Comparison of ENCODE assay signal across 32 cellular contexts in the genomic region with DNA sequence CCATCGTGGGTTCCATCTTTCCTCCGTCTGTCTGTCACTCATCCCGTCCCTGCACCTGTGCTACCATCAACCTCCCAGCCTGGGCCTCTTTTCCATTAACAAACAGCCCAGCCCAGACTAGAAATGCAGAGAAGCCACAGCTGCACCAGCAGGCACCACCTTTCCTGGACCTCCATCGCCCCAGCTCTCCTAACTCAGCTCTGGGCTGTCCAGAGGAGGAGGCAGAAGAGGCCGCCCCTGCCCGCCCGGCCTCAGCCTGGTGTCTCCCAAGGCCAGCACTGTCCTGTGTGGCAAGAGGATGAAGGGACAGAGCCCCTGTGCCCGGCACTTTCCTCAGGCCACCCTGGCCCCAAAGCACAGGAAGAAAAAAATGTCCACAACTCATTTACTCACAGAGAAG.
"Had no signal": no experiment of that assay in that cellular context is flagged by ENCODE, and none has a peak within 500 bp of the region (broad histone marks: within the 10 kb centered on the region; RNA-seq: fewer than 3 reads in every experiment).

No MANE protein-coding gene starts in this region.

- H3K4me3 Mint-ChIP-seq: activated CD4-positive, alpha-beta T cell treated with anti-CD3 and anti-CD28 coated beads, Interleukin-2, amount 10 ng/mL, durations not matched to agents 24 days and 14 days; activated CD8-positive, alpha-beta T cell treated with anti-CD3 and anti-CD28 coated beads for 36 hours; activated T-cell treated with anti-CD3 and anti-CD28 coated beads, Interleukin-2, amount 50 U/mL, for 24 hours; brain; T-helper 2 cell treated with Interferon-gamma antibody and Interleukin-4, amounts not matched to agents 5 μg/mL and 100 μg/mL, for 36 hours had no signal

- H3K4me1 Mint-ChIP-seq: activated CD4-positive, alpha-beta T cell treated with anti-CD3 and anti-CD28 coated beads, Interleukin-2, amount 10 ng/mL, durations not matched to agents 24 days and 14 days had no signal

- H3K4me1 ChIP-seq: adrenal gland, SJCRH30 had no signal

- H3K9me3 ChIP-seq: adrenal gland, SJCRH30 had no signal

- H3K27ac Mint-ChIP-seq: activated CD4-positive, alpha-beta T cell treated with anti-CD3 and anti-CD28 coated beads, Interleukin-2, amount 10 ng/mL, durations not matched to agents 24 days and 14 days; activated CD8-positive, alpha-beta T cell treated with anti-CD3 and anti-CD28 coated beads for 36 hours; activated T-cell treated with anti-CD3 and anti-CD28 coated beads, Interleukin-2, amount 50 U/mL, for 24 hours; activated T-helper 2 cell treated with anti-CD3 and anti-CD28 coated beads, Interferon-gamma antibody, Interleukin-2, Interleukin-4, amounts not matched to agents 10 μg/mL and 5 μg/mL and 100 μg/mL, durations not matched to agents 14 hours and 24 hours and 36 hours had no signal

- H3K36me3 ChIP-seq: adrenal gland, SJCRH30 had no signal

- ATAC-seq: activated CD8-positive, alpha-beta T cell treated with anti-CD3 and anti-CD28 coated beads for 36 hours; activated naive CD4-positive, alpha-beta T cell treated with anti-CD3 and anti-CD28 coated beads, Interleukin-2, amount 50 U/mL, for 72 hours; PC-3 had no signal

- DNase-seq: activated CD4-positive, alpha-beta T cell treated with anti-CD3 and anti-CD28 coated beads, Interleukin-2, amount 10 ng/mL, durations not matched to agents 24 days and 14 days; activated CD4-positive, alpha-beta T cell treated with anti-CD3 and anti-CD28 coated beads, Interleukin-2, amount 50 U/mL, for 4 hours; activated CD8-positive, alpha-beta T cell treated with anti-CD3 and anti-CD28 coated beads for 36 hours; activated gamma-delta T cell; activated naive CD4-positive, alpha-beta T cell treated with Interleukin-2 at 50 U/mL for 16 hours; activated T-cell treated with anti-CD3 and anti-CD28 coated beads, Interleukin-2, amount 50 U/mL, for 24 hours; anterior cingulate cortex; NCI-H1092 treated with DMSO at 0.1 percent for 48 hours; NCI-H1417; NCI-H146; NCI-H187; NCI-H2029 treated with DMSO at 0.1 percent for 48 hours; NCI-H2107; NCI-H2171; NCI-H510A; NCI-H526; NCI-H748 treated with DMSO at 0.1 percent for 48 hours; NK-92 treated with Interleukin-12 subunit alpha and Interleukin-12 subunit beta, amount 100 ng/mL, for 24 hours; PC-3; SHP77; SJCRH30 had no signal

- H3K27ac ChIP-seq: adrenal gland, RWPE1, SJCRH30, SK-N-MC had no signal

- H3K9me3 Mint-ChIP-seq: activated CD4-positive, alpha-beta T cell treated with anti-CD3 and anti-CD28 coated beads, Interleukin-2, amount 10 ng/mL, durations not matched to agents 24 days and 14 days; activated CD8-positive, alpha-beta T cell treated with anti-CD3 and anti-CD28 coated beads for 36 hours; activated naive CD4-positive, alpha-beta T cell treated with anti-CD3 and anti-CD28 coated beads, Interleukin-2, amount 50 U/mL, for 72 hours; activated T-cell treated with anti-CD3 and anti-CD28 coated beads, Interleukin-2, amount 50 U/mL, for 24 hours had no signal

- H3K36me3 Mint-ChIP-seq: activated naive CD4-positive, alpha-beta T cell treated with anti-CD3 and anti-CD28 coated beads, Interleukin-2, amount 50 U/mL, for 72 hours; brain had no signal

- H3K27me3 ChIP-seq: adrenal gland had no signal

- FAIRE-seq: bronchial epithelial cell, K562, RCC 7860, TTC549 had no signal

- H3K4me3 ChIP-seq: adrenal gland, K562, SJCRH30, SK-N-MC had no signal
